Comparison of ENCODE assay signal across 8 cellular contexts in genomic region chr7:5526190-5527037, GRCh38. TPM values are rescaled to one million over a fixed set of nuclear protein-coding genes. Genes with fewer than 3 reads are reported as not detected.
A peak's percentile ranks its signal among the peaks of the same experiment; 100 is the strongest.
DNase-seq lines count a peak whose midpoint lies in the region; ATAC-seq and TF ChIP-seq lines count a peak whose summit lies in the region.

No MANE protein-coding gene starts in this region.

- peak overlapping the region; percentile 99 for H3K27ac Mint-ChIP-seq in T-helper 2 cell treated with Interferon-gamma antibody and Interleukin-4, amounts not matched to agents 5 μg/mL and 100 μg/mL, for 36 hours

- peaks cover 42% of the 10 kb centered on the region for H3K79me2 ChIP-seq in GM23248 (ENCODE audit: insufficient read depth)

- no peak overlapping the region for H2AFZ ChIP-seq in GM23248

- peak overlapping the region; percentile 83 for H3K4me2 ChIP-seq in GM23248 (ENCODE audit: unreplicated experiment)

- TF ChIP-seq EP300 in tibial nerve (IDR thresholded peaks at IDR 0.05), result peak in 1 of 2 donors; percentile 50

- no peak for TF ChIP-seq POLR2A in tibial nerve (IDR thresholded peaks at IDR 0.05)

- CTCF ChIA-PET in AG04450 (lab: Charles Lee), result interaction anchor here (1.5 kb wide), 1 partner anchor 32 kb away, joined by 3 read pairs; no protein-coding TSS in a partner anchor

- ATAC-seq in GM21515 (IDR thresholded peaks at IDR 0.05; ENCODE audit: unreplicated experiment), result no peak

- H3K36me3 ChIP-seq in GM23248 (ENCODE audit: low read depth) (peaks cover 43% of the 10 kb centered on the region), tibial nerve (peaks cover 13 to 59% (median 30%) of the 10 kb centered on the region in 3 donors)

- H3K4me1 ChIP-seq in GM23248 (ENCODE audit: insufficient read depth) (no peaks in the 10 kb centered on the region; the same call in 1 of the 2 replicates), mononuclear cell (ENCODE audit: insufficient read depth, low read length) (peaks cover 36% of the 10 kb centered on the region), tibial nerve (peaks cover 4 to 37% (median 25%) of the 10 kb centered on the region in 4 donors)

- H3K4me3 ChIP-seq in AG04450 (ENCODE audit: low read depth, low read length), result peak overlapping the region; percentile 76
- peak overlapping the region; percentile 97 for H3K4me3 ChIP-seq in GM23248
- H3K4me3 ChIP-seq in dorsolateral prefrontal cortex, result peak overlapping the region in 22 of 59 donors; percentile 82 to 99 (median 93)
- peak overlapping the region; percentile 75 for H3K4me3 ChIP-seq in mononuclear cell (ENCODE audit: low read length)
- H3K4me3 ChIP-seq in tibial nerve, result peak overlapping the region in 1 of 4 donors; percentile 83

- DNase-seq in AG04450 (ENCODE audit: low read depth, low spot score) (no peak), GM23248 (peak; percentile 36), dorsolateral prefrontal cortex (peak in 1 of 10 donors; percentile 30), tibial nerve (ENCODE audit: low spot score in 2 of 2) (no peak), GM03348 (ENCODE audit: low spot score) (no peak)
- no peak for DNase-seq in T-helper 2 cell treated with Interferon-gamma antibody and Interleukin-4, amounts not matched to agents 5 μg/mL and 100 μg/mL, for 36 hours (ENCODE audit: low spot score)

- POLR2A ChIA-PET in AG04450 (lab: Yijun Ruan, JAX), result interaction anchor here (1.0 to 4.4 kb wide), 5 partner anchors 32 to 166 kb away, joined by 4 to 40 read pairs (median 5); no protein-coding TSS in a partner anchor

- H3K27ac ChIP-seq in AG04450 (ENCODE audit: low read depth, low read length) (peak overlapping the region; percentile 83), GM23248 (peak overlapping the region; percentile 81), dorsolateral prefrontal cortex (peak overlapping the region in 36 of 59 donors; percentile 0 to 100 (median 52)), tibial nerve (peak overlapping the region; percentile 32 to 100 (median 84))

- no peaks in the 10 kb centered on the region; the same call in 1 of the 2 replicates for H3K9me3 ChIP-seq in AG04450 (ENCODE audit: control insufficient read depth, insufficient read depth, low read length)
- H3K9me3 ChIP-seq in GM23248 (ENCODE audit: low read depth), result no peaks in the 10 kb centered on the region
- no peaks in the 10 kb centered on the region for H3K9me3 ChIP-seq in mononuclear cell (ENCODE audit: low read depth, low read length)
- no peaks in the 10 kb centered on the region for H3K9me3 ChIP-seq in tibial nerve

- H3K9ac ChIP-seq in GM23248, result peak overlapping the region; percentile 94

- H3K27me3 ChIP-seq in AG04450 (ENCODE audit: control insufficient read depth, insufficient read depth, low read length), result no peaks in the 10 kb centered on the region
- no peaks in the 10 kb centered on the region for H3K27me3 ChIP-seq in GM23248 (replicated peaks; ENCODE audit: insufficient read depth)
- no peaks in the 10 kb centered on the region for H3K27me3 ChIP-seq in dorsolateral prefrontal cortex
- no peaks in the 10 kb centered on the region for H3K27me3 ChIP-seq in mononuclear cell (ENCODE audit: insufficient read depth, low read length)
- no peaks in the 10 kb centered on the region for H3K27me3 ChIP-seq in tibial nerve

- H3K36me3 Mint-ChIP-seq in T-helper 2 cell treated with Interferon-gamma antibody and Interleukin-4, amounts not matched to agents 5 μg/mL and 100 μg/mL, for 36 hours (ENCODE audit: low read depth), result peaks cover 55% of the 10 kb centered on the region

- in situ Hi-C loops in GM23248 (cut with MboI), result no loop called here

- TF ChIP-seq CTCF in AG04450 (IDR thresholded peaks at IDR 0.05; ENCODE audit: low read depth, low read length) (no peak), dorsolateral prefrontal cortex (IDR thresholded peaks at IDR 0.05 in 54 of 56, conservative IDR thresholded peaks at IDR 0.05 in 2 of 56; ENCODE audit: low read depth in 1 of 56, partially characterized antibody in 56 of 56) (peak in 12 of 56 donors; percentile 9 to 33 (median 18)), tibial nerve (IDR thresholded peaks at IDR 0.05) (no peak)

- H3K4me1 Mint-ChIP-seq in T-helper 2 cell treated with Interferon-gamma antibody and Interleukin-4, amounts not matched to agents 5 μg/mL and 100 μg/mL, for 36 hours (ENCODE audit: low read depth), result peaks cover 27% of the 10 kb centered on the region

- intact Hi-C loops in dorsolateral prefrontal cortex (cut with DNase I), result no loop called here

- no peaks in the 10 kb centered on the region for H3K9me3 Mint-ChIP-seq in T-helper 2 cell treated with Interferon-gamma antibody and Interleukin-4, amounts not matched to agents 5 μg/mL and 100 μg/mL, for 36 hours

- H3K27me3 Mint-ChIP-seq in T-helper 2 cell treated with Interferon-gamma antibody and Interleukin-4, amounts not matched to agents 5 μg/mL and 100 μg/mL, for 36 hours (ENCODE audit: low read depth), result peaks cover 8% of the 10 kb centered on the region

- no peaks in the 10 kb centered on the region for H3K9me2 ChIP-seq in GM23248 (ENCODE audit: insufficient read depth)

- 47 to 49% methylated on average over 9 of the region's 9 CpGs for WGBS in GM23248 (ENCODE audit: low coverage in 1 of 2, low lambda C conversion rate in 2 of 2, missing lambda C conversion rate in 2 of 2), 2 experiments
- WGBS in tibial nerve, 2 donors, result 43 to 51% methylated on average over 5 to 9 of the region's 9 CpGs

- H3K4me3 Mint-ChIP-seq in T-helper 2 cell treated with Interferon-gamma antibody and Interleukin-4, amounts not matched to agents 5 μg/mL and 100 μg/mL, for 36 hours, result peak overlapping the region; percentile 100

- peaks cover 29% of the 10 kb centered on the region for H4K20me1 ChIP-seq in GM23248 (ENCODE audit: insufficient read depth)

- peaks cover 54% of the 10 kb centered on the region for H3F3A ChIP-seq in GM23248 (ENCODE audit: insufficient read depth)

RNA-seq across cellular contexts. Expression of gene ACTB, which starts 4.0 kb away (rescaled TPM):
- polyA plus RNA-seq in AG04450 (2011; rRNA removed), result 2,643 and 4,109 TPM in 2 replicates
- 5,357 and 8,089 TPM in 2 replicates for polyA minus RNA-seq in AG04450 (2011; rRNA and poly(A)+ RNA removed)
- 4,032 and 4,079 TPM in 2 replicates for total RNA-seq in GM23248 (2014; rRNA removed; shearing (Covaris generic))
- polyA plus RNA-seq in GM23248 (2016; fragmentation: Nextera tagmentation; extraction: Ambion mirVana), result 15,990 and 16,462 TPM in 2 replicates
- 1,000 to 10,000 TPM; 1,366 to 3,291 (median 2,449) TPM for total RNA-seq in dorsolateral prefrontal cortex
- 3,708 TPM for total RNA-seq in mononuclear cell
- 1,000 to 10,000 TPM; 2,341 to 3,557 (median 2,894) TPM for total RNA-seq in tibial nerve

RNA-seq across cellular contexts. Expression of gene FBXL18, which starts 12.8 kb away (rescaled TPM):
- 3.7 and 4.8 TPM in 2 replicates for polyA plus RNA-seq in AG04450 (2011; rRNA removed)
- polyA minus RNA-seq in AG04450 (2011; rRNA and poly(A)+ RNA removed), result 5.9 and 6.2 TPM in 2 replicates
- total RNA-seq in GM23248 (2014; rRNA removed; shearing (Covaris generic)), result 5.9 and 8.6 TPM in 2 replicates
- polyA plus RNA-seq in GM23248 (2016; fragmentation: Nextera tagmentation; extraction: Ambion mirVana), result 11.4 and 12.4 TPM in 2 replicates
- total RNA-seq in dorsolateral prefrontal cortex, result 10 to 100 TPM; 18.6 to 56.8 (median 38.8) TPM
- 3.6 TPM for total RNA-seq in mononuclear cell
- 10 to 100 TPM in 1 of 4 donors, 1 to 10 TPM in 3; 7.0 to 10.5 (median 8.2) TPM for total RNA-seq in tibial nerve
